8 cellular contexts compared by ENCODE assay signal in genomic region chr19:18479964-18480723, GRCh38. TPM values are rescaled to one million over a fixed set of nuclear protein-coding genes. Genes with fewer than 3 reads are reported as not detected.
DNase-seq lines count a peak whose midpoint lies in the region; ATAC-seq lines count a peak whose summit lies in the region.

No MANE protein-coding gene starts in this region.

- H3K4me1 ChIP-seq in naive thymus-derived CD4-positive, alpha-beta T cell (ENCODE audit: control insufficient read depth in 2 of 2, insufficient read depth in 2 of 2, low read length in 2 of 2), result peaks cover 15 to 58% of the 10 kb centered on the region in 2 donors

- H3K9me3 ChIP-seq in naive thymus-derived CD4-positive, alpha-beta T cell (ENCODE audit: control insufficient read depth in 2 of 3, low read length in 3 of 3), result no peaks in the 10 kb centered on the region

- H3K4me3 ChIP-seq in naive thymus-derived CD4-positive, alpha-beta T cell (ENCODE audit: low read length), result no peak overlapping the region

- DNase-seq in COLO668 (lab: John Stamatoyannopoulos, UW; ENCODE audit: unreplicated experiment) (peak; percentile 63), NCI-H69 (lab: John Stamatoyannopoulos, UW) (peak; percentile 85), dermis blood vessel endothelial cell (peak; percentile 43), D341Med (ENCODE audit: low spot score) (no peak)
- DNase-seq in naive thymus-derived CD4-positive, alpha-beta T cell, result no peak

- peak; percentile 16 for ATAC-seq in naive thymus-derived CD4-positive, alpha-beta T cell
- ATAC-seq in HG02588 (IDR thresholded peaks at IDR 0.05; ENCODE audit: unreplicated experiment), result no peak
- ATAC-seq in HG02759 (IDR thresholded peaks at IDR 0.05; ENCODE audit: unreplicated experiment), result no peak
- no peak for ATAC-seq in GM21381 (IDR thresholded peaks at IDR 0.05; ENCODE audit: unreplicated experiment)

- H3K9me3 Mint-ChIP-seq in naive thymus-derived CD4-positive, alpha-beta T cell, result peaks cover 0 to 4% (median 0%) of the 10 kb centered on the region in 11 donors

- H3K4me1 Mint-ChIP-seq in naive thymus-derived CD4-positive, alpha-beta T cell, result peaks cover 56 to 83% (median 74%) of the 10 kb centered on the region in 7 donors

- no peaks in the 10 kb centered on the region for H3K36me3 ChIP-seq in naive thymus-derived CD4-positive, alpha-beta T cell (ENCODE audit: control insufficient read depth in 2 of 3, insufficient read depth in 3 of 3, low read length in 3 of 3)

- no peaks in the 10 kb centered on the region for H3K27me3 ChIP-seq in naive thymus-derived CD4-positive, alpha-beta T cell (ENCODE audit: control insufficient read depth in 2 of 2, insufficient read depth in 2 of 2, low read length in 2 of 2)

- peak overlapping the region in 6 of 10 donors; percentile 25 to 55 (median 37) for H3K4me3 Mint-ChIP-seq in naive thymus-derived CD4-positive, alpha-beta T cell

- CTCF ChIA-PET in naive thymus-derived CD4-positive, alpha-beta T cell (lab: Charles Lee), result no interaction called here

- H3K27ac ChIP-seq in naive thymus-derived CD4-positive, alpha-beta T cell (ENCODE audit: low read depth, low read length), result no peak overlapping the region

- intact Hi-C loops in naive thymus-derived CD4-positive, alpha-beta T cell (cut with micrococcal nuclease), result loop anchor here in 1 of 2 donors (2.0 to 10.0 kb wide), 2 partner anchors 17 to 95 kb away; partner anchors contain the start of gene UBA52

- POLR2A ChIA-PET in naive thymus-derived CD4-positive, alpha-beta T cell (lab: Charles Lee), result interaction anchor here (0.6 kb wide), 1 partner anchor 234 kb away, joined by 3 read pairs; no protein-coding TSS in a partner anchor

- peaks cover 0 to 3% (median 3%) of the 10 kb centered on the region in 5 donors for H3K36me3 Mint-ChIP-seq in naive thymus-derived CD4-positive, alpha-beta T cell

- no peaks in the 10 kb centered on the region for H3K27me3 Mint-ChIP-seq in naive thymus-derived CD4-positive, alpha-beta T cell

- H3K27ac Mint-ChIP-seq in naive thymus-derived CD4-positive, alpha-beta T cell, result peak overlapping the region in 8 of 9 donors; percentile 17 to 69 (median 56)

RNA-seq across cellular contexts. Expression of gene ELL, which starts 41.7 kb away (rescaled TPM):
- 12.3 and 14.8 TPM in 2 replicates for total RNA-seq in dermis blood vessel endothelial cell
- 10 to 100 TPM; 18.9 to 70.4 (median 25.0) TPM for total RNA-seq in naive thymus-derived CD4-positive, alpha-beta T cell
- 10 to 100 TPM in 1 of 2 donors, 1 to 10 TPM in 1; 8.9 to 12.6 TPM for polyA plus RNA-seq in naive thymus-derived CD4-positive, alpha-beta T cell

RNA-seq across cellular contexts. Expression of gene ISYNA1, which starts 42.2 kb away (rescaled TPM):
- total RNA-seq in dermis blood vessel endothelial cell, result 35.4 and 69.7 TPM in 2 replicates
- total RNA-seq in naive thymus-derived CD4-positive, alpha-beta T cell, result 10 to 100 TPM in 4 of 5 experiments, 1 to 10 TPM in 1; 9.5 to 42.5 (median 42.0) TPM
- polyA plus RNA-seq in naive thymus-derived CD4-positive, alpha-beta T cell, result 10 to 100 TPM; 21.9 to 29.0 TPM

Comparison
In these comparisons a context has a peak if more than half of its experiments do, and no peak if none do; other contexts are left out.
1. DNase-seq: peak in COLO668 (single experiment), NCI-H69 (single experiment) and dermis blood vessel endothelial cell (single experiment); none in naive thymus-derived CD4-positive, alpha-beta T cell (0 of 9) and D341Med (single experiment).